ENCODE assay signal across 1 cellular context in the genomic region with DNA sequence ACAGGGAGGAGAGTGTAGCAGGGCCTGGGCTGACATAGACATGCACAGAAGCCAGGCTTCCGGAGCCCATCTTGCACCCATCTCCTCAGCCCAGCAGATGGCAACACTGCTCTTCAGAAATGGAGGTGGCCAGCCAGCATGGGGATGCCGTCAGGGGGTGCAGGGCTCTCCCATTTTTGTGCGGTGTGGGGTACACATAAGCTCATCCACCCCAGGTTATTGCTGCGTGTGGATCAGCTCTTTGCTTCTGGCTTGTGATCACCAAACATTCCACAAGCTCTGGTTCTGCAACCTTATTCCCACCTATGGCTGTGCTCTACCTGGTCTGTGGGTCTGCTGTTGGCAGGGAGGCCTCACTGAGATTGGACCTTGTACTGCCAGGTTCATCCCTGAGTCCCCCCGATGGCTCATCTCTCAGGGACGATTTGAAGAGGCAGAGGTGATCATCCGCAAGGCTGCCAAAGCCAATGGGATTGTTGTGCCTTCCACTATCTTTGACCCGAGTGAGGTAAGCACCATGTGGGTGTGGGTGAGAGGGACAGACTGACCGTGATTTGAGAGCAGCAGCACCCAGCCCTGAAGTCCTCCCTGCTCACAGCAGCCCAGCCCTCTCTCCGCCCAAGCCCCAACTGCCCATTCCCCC.
TF ChIP-seq lines count a peak whose summit lies in the region.

No MANE protein-coding gene starts in this region.

TF ChIP-seq in GM12878, 131 proteins besides CTCF, POLR2A, EP300 and RAD21 (continued from another document):
- TF ChIP-seq WRNIP1 (IDR thresholded peaks at IDR 0.05; ENCODE audit: borderline replicate concordance, low read depth, low read length) (0 out of 2 replicates have a peak, but pooled peaks have one; percentile 57), RB1 (IDR thresholded peaks at IDR 0.05; ENCODE audit: borderline replicate concordance) (peak; percentile 88; the same call in 1 of the 2 replicates), KLF5 (IDR thresholded peaks at IDR 0.05; ENCODE audit: partially characterized antibody) (peak; percentile 71), MTA2 (IDR thresholded peaks at IDR 0.05; ENCODE audit: low read depth) (no peak), HCFC1 (IDR thresholded peaks at IDR 0.05; ENCODE audit: low read length) (0 out of 2 replicates have a peak, but pooled peaks have one; percentile 17), RUNX3 (IDR thresholded peaks at IDR 0.05; ENCODE audit: low read length) (0 out of 2 replicates have a peak, but pooled peaks have one; percentile 35), GABPA (IDR thresholded peaks at IDR 0.05; ENCODE audit: low read depth) (no peak), SRF (IDR thresholded peaks at IDR 0.05; ENCODE audit: low read depth in 2 of 2, low read length in 2 of 2) (0 out of 4 replicates have a peak, but pooled peaks of 1 of the 2 experiments have one; percentile 11), SMC3 (IDR thresholded peaks at IDR 0.05; ENCODE audit: borderline replicate concordance, low read length) (peak; percentile 99), GATAD2B (conservative IDR thresholded peaks at IDR 0.05; ENCODE audit: low read depth) (peak; percentile 83), IRF4 (IDR thresholded peaks at IDR 0.05; ENCODE audit: low read depth, low read length) (peak; percentile 64; the same call in 1 of the 2 replicates), RFX5 (IDR thresholded peaks at IDR 0.05; ENCODE audit: low read depth, low read length) (0 out of 2 replicates have a peak, but pooled peaks have one; percentile 8), PAX5 (IDR thresholded peaks at IDR 0.05; ENCODE audit: borderline replicate concordance, low read depth, low read length) (peak; percentile 22; the same call in 1 of the 2 replicates), SREBF1 (IDR thresholded peaks at IDR 0.05; ENCODE audit: low read length) (no peak), YY1 (IDR thresholded peaks at IDR 0.05; ENCODE audit: low read depth, low read length) (peak; percentile 90), RELA (IDR thresholded peaks at IDR 0.05; ENCODE audit: borderline replicate concordance, partially characterized antibody) (peak; percentile 81), KDM1A (IDR thresholded peaks at IDR 0.05; ENCODE audit: borderline replicate concordance) (no peak), LARP7 (IDR thresholded peaks at IDR 0.05) (peak; percentile 41; the same call in 1 of the 2 replicates), IKZF1 (conservative IDR thresholded peaks at IDR 0.05) (peak; percentile 53), POU2F2 (IDR thresholded peaks at IDR 0.05; ENCODE audit: borderline replicate concordance, low read depth, low read length) (0 out of 3 replicates have a peak, but pooled peaks have one; percentile 74), DPF2 (IDR thresholded peaks at IDR 0.05) (peak; percentile 62; the same call in 1 of the 2 replicates), SMAD5 (IDR thresholded peaks at IDR 0.05; ENCODE audit: low read depth) (no peak), ATF7 (IDR thresholded peaks at IDR 0.05; ENCODE audit: low read depth) (peak; percentile 52; the same call in 1 of the 2 replicates), IKZF2 (IDR thresholded peaks at IDR 0.05) (peak in 1 of 2 experiments; percentile 13; a peak in 1 of 4 replicates), CHD2 (IDR thresholded peaks at IDR 0.05; ENCODE audit: borderline replicate concordance, low read depth, low read length) (peak; percentile 63), SP1 (IDR thresholded peaks at IDR 0.05; ENCODE audit: low read depth, low read length) (peak; percentile 52), BHLHE40 (IDR thresholded peaks at IDR 0.05; ENCODE audit: borderline replicate concordance in 1 of 2, low read depth in 2 of 2, low read length in 1 of 2) (peak; percentile 6 to 63; a peak in 2 of 4 replicates), TCF3 (IDR thresholded peaks at IDR 0.05; ENCODE audit: borderline replicate concordance, insufficient read depth, low read depth, low read length) (no peak), CHD4 (IDR thresholded peaks at IDR 0.05) (no peak), NBN (IDR thresholded peaks at IDR 0.05) (peak; percentile 62; the same call in 1 of the 2 replicates), HDGF (IDR thresholded peaks at IDR 0.05) (0 out of 2 replicates have a peak, but pooled peaks have one; percentile 26), SMARCA5 (IDR thresholded peaks at IDR 0.05) (peak; percentile 73; the same call in 1 of the 2 replicates), MEF2B (IDR thresholded peaks at IDR 0.05; ENCODE audit: partially characterized antibody, poor library complexity, severe bottlenecking) (peak; percentile 63)
- TF ChIP-seq, protein P1, sequence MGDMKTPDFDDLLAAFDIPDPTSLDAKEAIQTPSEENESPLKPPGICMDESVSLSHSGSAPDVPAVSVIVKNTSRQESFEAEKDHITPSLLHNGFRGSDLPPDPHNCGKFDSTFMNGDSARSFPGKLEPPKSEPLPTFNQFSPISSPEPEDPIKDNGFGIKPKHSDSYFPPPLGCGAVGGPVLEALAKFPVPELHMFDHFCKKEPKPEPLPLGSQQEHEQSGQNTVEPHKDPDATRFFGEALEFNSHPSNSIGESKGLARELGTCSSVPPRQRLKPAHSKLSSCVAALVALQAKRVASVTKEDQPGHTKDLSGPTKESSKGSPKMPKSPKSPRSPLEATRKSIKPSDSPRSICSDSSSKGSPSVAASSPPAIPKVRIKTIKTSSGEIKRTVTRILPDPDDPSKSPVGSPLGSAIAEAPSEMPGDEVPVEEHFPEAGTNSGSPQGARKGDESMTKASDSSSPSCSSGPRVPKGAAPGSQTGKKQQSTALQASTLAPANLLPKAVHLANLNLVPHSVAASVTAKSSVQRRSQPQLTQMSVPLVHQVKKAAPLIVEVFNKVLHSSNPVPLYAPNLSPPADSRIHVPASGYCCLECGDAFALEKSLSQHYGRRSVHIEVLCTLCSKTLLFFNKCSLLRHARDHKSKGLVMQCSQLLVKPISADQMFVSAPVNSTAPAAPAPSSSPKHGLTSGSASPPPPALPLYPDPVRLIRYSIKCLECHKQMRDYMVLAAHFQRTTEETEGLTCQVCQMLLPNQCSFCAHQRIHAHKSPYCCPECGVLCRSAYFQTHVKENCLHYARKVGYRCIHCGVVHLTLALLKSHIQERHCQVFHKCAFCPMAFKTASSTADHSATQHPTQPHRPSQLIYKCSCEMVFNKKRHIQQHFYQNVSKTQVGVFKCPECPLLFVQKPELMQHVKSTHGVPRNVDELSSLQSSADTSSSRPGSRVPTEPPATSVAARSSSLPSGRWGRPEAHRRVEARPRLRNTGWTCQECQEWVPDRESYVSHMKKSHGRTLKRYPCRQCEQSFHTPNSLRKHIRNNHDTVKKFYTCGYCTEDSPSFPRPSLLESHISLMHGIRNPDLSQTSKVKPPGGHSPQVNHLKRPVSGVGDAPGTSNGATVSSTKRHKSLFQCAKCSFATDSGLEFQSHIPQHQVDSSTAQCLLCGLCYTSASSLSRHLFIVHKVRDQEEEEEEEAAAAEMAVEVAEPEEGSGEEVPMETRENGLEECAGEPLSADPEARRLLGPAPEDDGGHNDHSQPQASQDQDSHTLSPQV (IDR thresholded peaks at IDR 0.05), result 0 out of 2 replicates have a peak, but pooled peaks have one; percentile 47
- TF ChIP-seq, protein P2, sequence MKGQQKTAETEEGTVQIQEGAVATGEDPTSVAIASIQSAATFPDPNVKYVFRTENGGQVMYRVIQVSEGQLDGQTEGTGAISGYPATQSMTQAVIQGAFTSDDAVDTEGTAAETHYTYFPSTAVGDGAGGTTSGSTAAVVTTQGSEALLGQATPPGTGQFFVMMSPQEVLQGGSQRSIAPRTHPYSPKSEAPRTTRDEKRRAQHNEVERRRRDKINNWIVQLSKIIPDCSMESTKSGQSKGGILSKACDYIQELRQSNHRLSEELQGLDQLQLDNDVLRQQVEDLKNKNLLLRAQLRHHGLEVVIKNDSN (IDR thresholded peaks at IDR 0.05; ENCODE audit: borderline replicate concordance, extremely low read length, insufficient read depth, low read depth, low read length), result no peak
- TF ChIP-seq, protein P3, sequence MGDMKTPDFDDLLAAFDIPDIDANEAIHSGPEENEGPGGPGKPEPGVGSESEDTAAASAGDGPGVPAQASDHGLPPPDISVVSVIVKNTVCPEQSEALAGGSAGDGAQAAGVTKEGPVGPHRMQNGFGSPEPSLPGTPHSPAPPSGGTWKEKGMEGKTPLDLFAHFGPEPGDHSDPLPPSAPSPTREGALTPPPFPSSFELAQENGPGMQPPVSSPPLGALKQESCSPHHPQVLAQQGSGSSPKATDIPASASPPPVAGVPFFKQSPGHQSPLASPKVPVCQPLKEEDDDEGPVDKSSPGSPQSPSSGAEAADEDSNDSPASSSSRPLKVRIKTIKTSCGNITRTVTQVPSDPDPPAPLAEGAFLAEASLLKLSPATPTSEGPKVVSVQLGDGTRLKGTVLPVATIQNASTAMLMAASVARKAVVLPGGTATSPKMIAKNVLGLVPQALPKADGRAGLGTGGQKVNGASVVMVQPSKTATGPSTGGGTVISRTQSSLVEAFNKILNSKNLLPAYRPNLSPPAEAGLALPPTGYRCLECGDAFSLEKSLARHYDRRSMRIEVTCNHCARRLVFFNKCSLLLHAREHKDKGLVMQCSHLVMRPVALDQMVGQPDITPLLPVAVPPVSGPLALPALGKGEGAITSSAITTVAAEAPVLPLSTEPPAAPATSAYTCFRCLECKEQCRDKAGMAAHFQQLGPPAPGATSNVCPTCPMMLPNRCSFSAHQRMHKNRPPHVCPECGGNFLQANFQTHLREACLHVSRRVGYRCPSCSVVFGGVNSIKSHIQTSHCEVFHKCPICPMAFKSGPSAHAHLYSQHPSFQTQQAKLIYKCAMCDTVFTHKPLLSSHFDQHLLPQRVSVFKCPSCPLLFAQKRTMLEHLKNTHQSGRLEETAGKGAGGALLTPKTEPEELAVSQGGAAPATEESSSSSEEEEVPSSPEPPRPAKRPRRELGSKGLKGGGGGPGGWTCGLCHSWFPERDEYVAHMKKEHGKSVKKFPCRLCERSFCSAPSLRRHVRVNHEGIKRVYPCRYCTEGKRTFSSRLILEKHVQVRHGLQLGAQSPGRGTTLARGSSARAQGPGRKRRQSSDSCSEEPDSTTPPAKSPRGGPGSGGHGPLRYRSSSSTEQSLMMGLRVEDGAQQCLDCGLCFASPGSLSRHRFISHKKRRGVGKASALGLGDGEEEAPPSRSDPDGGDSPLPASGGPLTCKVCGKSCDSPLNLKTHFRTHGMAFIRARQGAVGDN (IDR thresholded peaks at IDR 0.05), result peak; percentile 56; the same call in 1 of the 2 replicates
- TF ChIP-seq, protein P4, sequence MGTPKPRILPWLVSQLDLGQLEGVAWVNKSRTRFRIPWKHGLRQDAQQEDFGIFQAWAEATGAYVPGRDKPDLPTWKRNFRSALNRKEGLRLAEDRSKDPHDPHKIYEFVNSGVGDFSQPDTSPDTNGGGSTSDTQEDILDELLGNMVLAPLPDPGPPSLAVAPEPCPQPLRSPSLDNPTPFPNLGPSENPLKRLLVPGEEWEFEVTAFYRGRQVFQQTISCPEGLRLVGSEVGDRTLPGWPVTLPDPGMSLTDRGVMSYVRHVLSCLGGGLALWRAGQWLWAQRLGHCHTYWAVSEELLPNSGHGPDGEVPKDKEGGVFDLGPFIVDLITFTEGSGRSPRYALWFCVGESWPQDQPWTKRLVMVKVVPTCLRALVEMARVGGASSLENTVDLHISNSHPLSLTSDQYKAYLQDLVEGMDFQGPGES (IDR thresholded peaks at IDR 0.05), result 0 out of 2 replicates have a peak, but pooled peaks have one; percentile 33
- TF ChIP-seq, protein P5, sequence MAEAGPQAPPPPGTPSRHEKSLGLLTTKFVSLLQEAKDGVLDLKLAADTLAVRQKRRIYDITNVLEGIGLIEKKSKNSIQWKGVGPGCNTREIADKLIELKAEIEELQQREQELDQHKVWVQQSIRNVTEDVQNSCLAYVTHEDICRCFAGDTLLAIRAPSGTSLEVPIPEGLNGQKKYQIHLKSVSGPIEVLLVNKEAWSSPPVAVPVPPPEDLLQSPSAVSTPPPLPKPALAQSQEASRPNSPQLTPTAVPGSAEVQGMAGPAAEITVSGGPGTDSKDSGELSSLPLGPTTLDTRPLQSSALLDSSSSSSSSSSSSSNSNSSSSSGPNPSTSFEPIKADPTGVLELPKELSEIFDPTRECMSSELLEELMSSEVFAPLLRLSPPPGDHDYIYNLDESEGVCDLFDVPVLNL (IDR thresholded peaks at IDR 0.05; ENCODE audit: low read depth, low read length), result 0 out of 2 replicates have a peak, but pooled peaks have one; percentile 27
- TF ChIP-seq, protein P6, sequence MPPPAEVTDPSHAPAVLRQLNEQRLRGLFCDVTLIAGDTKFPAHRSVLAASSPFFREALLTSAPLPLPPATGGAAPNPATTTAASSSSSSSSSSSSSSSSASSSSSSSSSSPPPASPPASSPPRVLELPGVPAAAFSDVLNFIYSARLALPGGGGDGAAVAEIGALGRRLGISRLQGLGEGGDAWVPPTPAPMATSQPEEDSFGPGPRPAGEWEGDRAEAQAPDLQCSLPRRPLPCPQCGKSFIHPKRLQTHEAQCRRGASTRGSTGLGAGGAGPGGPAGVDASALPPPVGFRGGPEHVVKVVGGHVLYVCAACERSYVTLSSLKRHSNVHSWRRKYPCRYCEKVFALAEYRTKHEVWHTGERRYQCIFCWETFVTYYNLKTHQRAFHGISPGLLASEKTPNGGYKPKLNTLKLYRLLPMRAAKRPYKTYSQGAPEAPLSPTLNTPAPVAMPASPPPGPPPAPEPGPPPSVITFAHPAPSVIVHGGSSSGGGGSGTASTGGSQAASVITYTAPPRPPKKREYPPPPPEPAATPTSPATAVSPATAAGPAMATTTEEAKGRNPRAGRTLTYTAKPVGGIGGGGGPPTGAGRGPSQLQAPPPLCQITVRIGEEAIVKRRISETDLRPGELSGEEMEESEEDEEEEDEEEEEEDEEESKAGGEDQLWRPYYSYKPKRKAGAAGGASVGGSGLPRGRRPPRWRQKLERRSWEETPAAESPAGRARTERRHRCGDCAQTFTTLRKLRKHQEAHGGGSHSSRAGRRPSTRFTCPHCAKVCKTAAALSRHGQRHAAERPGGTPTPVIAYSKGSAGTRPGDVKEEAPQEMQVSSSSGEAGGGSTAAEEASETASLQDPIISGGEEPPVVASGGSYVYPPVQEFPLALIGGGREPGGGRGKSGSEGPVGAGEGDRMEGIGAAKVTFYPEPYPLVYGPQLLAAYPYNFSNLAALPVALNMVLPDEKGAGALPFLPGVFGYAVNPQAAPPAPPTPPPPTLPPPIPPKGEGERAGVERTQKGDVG (CRISPR knock-in tag; IDR thresholded peaks at IDR 0.05), result no peak
